ENCODE assay signal across 16 cellular contexts in genomic region chr4:43782391-43782790, GRCh38.
"Had no signal": no experiment of that assay in that cellular context is flagged by ENCODE, and none has a peak within 500 bp of the region (broad histone marks: within the 10 kb centered on the region; RNA-seq: fewer than 3 reads in every experiment).

No MANE protein-coding gene starts in this region.

- ATAC-seq: heart left ventricle; left lobe of liver; natural killer cell treated with Interleukin-12 subunit alpha and Interleukin-12 subunit beta and Interleukin-15 and Interleukin-18, amount 100 ng/mL, for 72 hours; right cardiac atrium had no signal

- DNase-seq: activated CD4-positive, alpha-beta memory T cell treated with anti-CD3 and anti-CD28 coated beads for 36 hours; activated CD4-positive, alpha-beta T cell treated with anti-CD3 and anti-CD28 coated beads for 1 hour; activated gamma-delta T cell; activated T-cell treated with anti-CD3 and anti-CD28 coated beads, Interleukin-2, amount 50 U/mL, for 48 hours; amygdala; dorsolateral prefrontal cortex; foreskin fibroblast; heart left ventricle; occipital lobe; right cardiac atrium; small intestine; thyroid gland had no signal

- H3K27ac ChIP-seq: dorsolateral prefrontal cortex, esophagus muscularis mucosa, heart left ventricle, thyroid gland, vagina had no signal
